Comparison of ENCODE assay signal across 8 cellular contexts in genomic region chr2:197453914-197454398, GRCh38. TPM values are rescaled to one million over a fixed set of nuclear protein-coding genes. Genes with fewer than 3 reads are reported as not detected.
DNase-seq lines count a peak whose midpoint lies in the region; ATAC-seq and TF ChIP-seq lines count a peak whose summit lies in the region.

No MANE protein-coding gene starts in this region.

- ATAC-seq in GM18520 (IDR thresholded peaks at IDR 0.05; ENCODE audit: unreplicated experiment) (peak; percentile 13), HG03039 (IDR thresholded peaks at IDR 0.05; ENCODE audit: unreplicated experiment) (peak; percentile 16), mucosa of descending colon (peak; percentile 74)

- DNase-seq in AG08395 (ENCODE audit: low spot score) (peak; percentile 84), mucosa of descending colon (peak in 1 of 3 donors; percentile 77), cortex of kidney (lab: John Stamatoyannopoulos, UW) (no peak), NCI-H510A treated with DMSO at 0.1 percent for 48 hours (lab: John Stamatoyannopoulos, UW) (no peak)
- no peak for DNase-seq in effector memory CD4-positive, alpha-beta T cell

- no peaks in the 10 kb centered on the region for H3K9me3 ChIP-seq in effector memory CD4-positive, alpha-beta T cell (ENCODE audit: control insufficient read depth, low read length)
- no peaks in the 10 kb centered on the region for H3K9me3 ChIP-seq in mucosa of descending colon

- no peak for TF ChIP-seq CTCF in mucosa of descending colon (IDR thresholded peaks at IDR 0.05)

- H3K36me3 ChIP-seq in effector memory CD4-positive, alpha-beta T cell (ENCODE audit: control insufficient read depth, insufficient read depth, low read length): peaks cover 1% of the 10 kb centered on the region
- peaks cover 7% of the 10 kb centered on the region for H3K36me3 ChIP-seq in mucosa of descending colon (ENCODE audit: low read depth)

- no peaks in the 10 kb centered on the region for H3K27me3 ChIP-seq in effector memory CD4-positive, alpha-beta T cell (replicated peaks; ENCODE audit: control insufficient read depth, insufficient read depth, low read length, poor library complexity, severe bottlenecking)

- peaks cover 19% of the 10 kb centered on the region for H3K4me1 ChIP-seq in effector memory CD4-positive, alpha-beta T cell (ENCODE audit: control insufficient read depth, insufficient read depth, low read length, poor library complexity, severe bottlenecking)
- H3K4me1 ChIP-seq in mucosa of descending colon (ENCODE audit: low read depth): peaks cover 20% of the 10 kb centered on the region

- H3K4me3 ChIP-seq in effector memory CD4-positive, alpha-beta T cell (ENCODE audit: insufficient read depth, low read depth, low read length, poor library complexity, severe bottlenecking): peak overlapping the region; percentile 94
- peak overlapping the region; percentile 69 for H3K4me3 ChIP-seq in mucosa of descending colon

- intact Hi-C loops in mucosa of descending colon (cut with DNase I, micrococcal nuclease): no loop called here

- H3K27ac ChIP-seq in effector memory CD4-positive, alpha-beta T cell (ENCODE audit: insufficient read depth, low read length, poor library complexity, severe bottlenecking): peak overlapping the region; percentile 100

TF ChIP-seq in PFSK-1, 5 proteins besides CTCF, POLR2A, EP300 and RAD21:
- TF ChIP-seq POLR2AphosphoS5 (IDR thresholded peaks at IDR 0.05; ENCODE audit: low read depth, low read length) (peak; percentile 4), FOXP2 (optimal IDR thresholded peaks at IDR 0.05; ENCODE audit: borderline replicate concordance, extremely low read depth, extremely low read length, insufficient read depth) (no peak), TAF1 (IDR thresholded peaks at IDR 0.05; ENCODE audit: borderline replicate concordance, insufficient read depth, low read length) (no peak), SIN3A (IDR thresholded peaks at IDR 0.05; ENCODE audit: borderline replicate concordance, insufficient read depth, low read length) (peak; percentile 49; the same call in 1 of the 2 replicates)
- TF ChIP-seq, protein P1, sequence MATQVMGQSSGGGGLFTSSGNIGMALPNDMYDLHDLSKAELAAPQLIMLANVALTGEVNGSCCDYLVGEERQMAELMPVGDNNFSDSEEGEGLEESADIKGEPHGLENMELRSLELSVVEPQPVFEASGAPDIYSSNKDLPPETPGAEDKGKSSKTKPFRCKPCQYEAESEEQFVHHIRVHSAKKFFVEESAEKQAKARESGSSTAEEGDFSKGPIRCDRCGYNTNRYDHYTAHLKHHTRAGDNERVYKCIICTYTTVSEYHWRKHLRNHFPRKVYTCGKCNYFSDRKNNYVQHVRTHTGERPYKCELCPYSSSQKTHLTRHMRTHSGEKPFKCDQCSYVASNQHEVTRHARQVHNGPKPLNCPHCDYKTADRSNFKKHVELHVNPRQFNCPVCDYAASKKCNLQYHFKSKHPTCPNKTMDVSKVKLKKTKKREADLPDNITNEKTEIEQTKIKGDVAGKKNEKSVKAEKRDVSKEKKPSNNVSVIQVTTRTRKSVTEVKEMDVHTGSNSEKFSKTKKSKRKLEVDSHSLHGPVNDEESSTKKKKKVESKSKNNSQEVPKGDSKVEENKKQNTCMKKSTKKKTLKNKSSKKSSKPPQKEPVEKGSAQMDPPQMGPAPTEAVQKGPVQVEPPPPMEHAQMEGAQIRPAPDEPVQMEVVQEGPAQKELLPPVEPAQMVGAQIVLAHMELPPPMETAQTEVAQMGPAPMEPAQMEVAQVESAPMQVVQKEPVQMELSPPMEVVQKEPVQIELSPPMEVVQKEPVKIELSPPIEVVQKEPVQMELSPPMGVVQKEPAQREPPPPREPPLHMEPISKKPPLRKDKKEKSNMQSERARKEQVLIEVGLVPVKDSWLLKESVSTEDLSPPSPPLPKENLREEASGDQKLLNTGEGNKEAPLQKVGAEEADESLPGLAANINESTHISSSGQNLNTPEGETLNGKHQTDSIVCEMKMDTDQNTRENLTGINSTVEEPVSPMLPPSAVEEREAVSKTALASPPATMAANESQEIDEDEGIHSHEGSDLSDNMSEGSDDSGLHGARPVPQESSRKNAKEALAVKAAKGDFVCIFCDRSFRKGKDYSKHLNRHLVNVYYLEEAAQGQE (IDR thresholded peaks at IDR 0.05; ENCODE audit: insufficient read depth in 1 of 2, low read depth in 2 of 2, low read length in 2 of 2): no peak

RNA-seq across cellular contexts. Expression of gene COQ10B, which starts 0.6 kb away (rescaled TPM):
- 14.2 TPM for polyA plus RNA-seq in PFSK-1 (2012; ENCODE audit: insufficient read length, low read depth)
- total RNA-seq in mucosa of descending colon: 10 to 100 TPM; 28.1 to 32.4 (median 31.7) TPM

RNA-seq across cellular contexts. Expression of gene SF3B1, which starts 19.1 kb away (rescaled TPM):
- polyA plus RNA-seq in PFSK-1 (2012; ENCODE audit: insufficient read length, low read depth): 50.3 TPM
- total RNA-seq in mucosa of descending colon: 100 to 1,000 TPM; 195 to 255 (median 238) TPM

RNA-seq across cellular contexts. Expression of gene HSPD1, which starts 45.7 kb away (rescaled TPM):
- 394 TPM for polyA plus RNA-seq in PFSK-1 (2012; ENCODE audit: insufficient read length, low read depth)
- total RNA-seq in mucosa of descending colon: 100 to 1,000 TPM; 162 to 219 (median 172) TPM

RNA-seq across cellular contexts. Expression of gene HSPE1, which starts 46.2 kb away (rescaled TPM):
- polyA plus RNA-seq in PFSK-1 (2012; ENCODE audit: insufficient read length, low read depth): 108 TPM
- 100 to 1,000 TPM in 1 of 3 donors, 10 to 100 TPM in 2; 79.0 to 106 (median 84.8) TPM for total RNA-seq in mucosa of descending colon

Comparison
In these comparisons a context has a peak if more than half of its experiments do, and no peak if none do; other contexts are left out.
1. ATAC-seq: peak in every context shown above with its lines; median percentile 74 in mucosa of descending colon; 16 in HG03039; 13 in GM18520.